In the genomic region with DNA sequence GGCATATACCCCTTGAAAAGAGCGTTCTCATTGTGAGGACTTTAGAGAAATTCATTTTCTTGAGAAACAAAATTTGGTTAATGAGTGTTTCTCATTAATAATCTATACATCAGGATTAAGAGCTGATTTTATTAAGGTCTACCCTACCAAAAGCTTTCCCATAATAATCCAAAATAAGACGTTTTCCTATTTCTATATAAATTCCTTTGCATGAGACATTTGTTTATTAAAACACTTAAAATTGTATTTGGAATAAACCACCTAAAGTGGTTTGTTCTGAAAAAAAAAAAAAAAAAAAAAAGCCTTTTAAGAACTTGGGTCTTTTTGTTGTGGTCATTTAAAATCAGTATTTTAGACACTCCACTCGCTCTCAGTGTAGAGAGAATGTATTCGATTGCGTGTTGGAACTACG, we compare ENCODE assay signal across 8 cellular contexts. TPM values are rescaled to one million over a fixed set of nuclear protein-coding genes. Genes with fewer than 3 reads are reported as not detected.
DNase-seq lines count a peak whose midpoint lies in the region; ATAC-seq and TF ChIP-seq lines count a peak whose summit lies in the region.

No MANE protein-coding gene starts in this region.

- DNase-seq in IMR-90 (no peak), choroid plexus epithelial cell (ENCODE audit: low read depth) (no peak), naive B cell (no peak)
- DNase-seq in activated CD4-positive, alpha-beta T cell treated with anti-CD3 and anti-CD28 coated beads for 48 hours = no peak

- H3K79me1 ChIP-seq in IMR-90 (ENCODE audit: low read depth in 1 of 2, low read length in 2 of 2) = 0 out of 4 replicates have a peak, but pooled peaks cover 0 to 3% of the 10 kb centered on the region in 2 experiments

- H3K9me3 Mint-ChIP-seq in naive B cell = peaks cover 0 to 6% (median 4%) of the 10 kb centered on the region in 7 donors

- H3K9ac ChIP-seq in IMR-90 (ENCODE audit: low read depth, low read length) = no peak overlapping the region

- peak overlapping the region; percentile 77 for H3K4me2 ChIP-seq in IMR-90 (ENCODE audit: low read depth, low read length)

- H3K36me3 ChIP-seq in ACC112 (ENCODE audit: insufficient read depth, low read length) (peaks cover under 1% of the 10 kb centered on the region; the same call in 1 of the 2 replicates), IMR-90 (ENCODE audit: control insufficient read depth, insufficient read depth, low read length) (0 out of 2 replicates have a peak, but pooled peaks cover 1% of the 10 kb centered on the region)

- no peaks in the 10 kb centered on the region for H4K20me1 ChIP-seq in IMR-90 (ENCODE audit: insufficient read depth, low read length)

- peak overlapping the region in 1 of 6 donors; percentile 72 for H3K27ac Mint-ChIP-seq in naive B cell

- in situ Hi-C loops in IMR-90 (cut with MboI; ENCODE audit: low sequenced_read_pairs) = no loop called here

- H3K27me3 ChIP-seq in ACC112 (ENCODE audit: insufficient read depth, low read length) (peaks cover 63% of the 10 kb centered on the region), IMR-90 (ENCODE audit: control insufficient read depth, insufficient read depth, low read length) (peaks cover 23% of the 10 kb centered on the region)

- H2BK5ac ChIP-seq in IMR-90 (ENCODE audit: low read depth, low read length, poor library complexity, severe bottlenecking) = no peak overlapping the region

- no peak for ATAC-seq in IMR-90 (ENCODE audit: low read depth)
- no peak for ATAC-seq in naive B cell (ENCODE audit: low read depth in 2 of 2)
- no peak for ATAC-seq in GM18520 (IDR thresholded peaks at IDR 0.05; ENCODE audit: unreplicated experiment)
- ATAC-seq in GM19324 (IDR thresholded peaks at IDR 0.05; ENCODE audit: low FRiP score, unreplicated experiment) = no peak
- ATAC-seq in GM21529 (IDR thresholded peaks at IDR 0.05; ENCODE audit: unreplicated experiment) = no peak

- H2BK20ac ChIP-seq in IMR-90 (ENCODE audit: low read depth, low read length) = peak overlapping the region; percentile 4; the same call in 1 of the 2 replicates

- CTCF ChIA-PET in IMR-90 (lab: Yijun Ruan, JAX) = interaction anchor here (1.0 to 2.6 kb wide), 6 partner anchors 9 to 114 kb away, joined by 3 to 13 read pairs (median 6); no protein-coding TSS in a partner anchor

- H3K9me1 ChIP-seq in IMR-90 (ENCODE audit: insufficient read depth, low read length) = no peaks in the 10 kb centered on the region

- no peak overlapping the region; the same call in 1 of the 2 replicates for H4K5ac ChIP-seq in IMR-90 (ENCODE audit: low read depth, low read length)

- H3K4ac ChIP-seq in IMR-90 (ENCODE audit: low read depth, low read length) = no peak overlapping the region

- POLR2A ChIA-PET in IMR-90 (lab: Charles Lee; ENCODE audit: unreplicated experiment) = no interaction called here

- H3K27ac ChIP-seq in ACC112 (ENCODE audit: low read depth, low read length) = no peak overlapping the region
- H3K27ac ChIP-seq in IMR-90 (ENCODE audit: insufficient read depth, low read length) = no peak overlapping the region

- H2AFZ ChIP-seq in ACC112 (ENCODE audit: low read length, unreplicated experiment) = peak overlapping the region; percentile 9
- H2AFZ ChIP-seq in IMR-90 (replicated peaks; ENCODE audit: low read length, poor library complexity) = peak overlapping the region; percentile 88

- intact Hi-C loops in IMR-90 (cut with micrococcal nuclease) = no loop called here

- H4K8ac ChIP-seq in IMR-90 (ENCODE audit: low read depth in 2 of 2, low read length in 2 of 2) = peak overlapping the region in 1 of 2 experiments; percentile 47; a peak in 1 of 4 replicates

- H2AK9ac ChIP-seq in IMR-90 (replicated peaks; ENCODE audit: low read depth, low read length, poor library complexity) = peak overlapping the region; percentile 53

- no peak overlapping the region for H3K14ac ChIP-seq in IMR-90 (replicated peaks; ENCODE audit: low read depth, low read length)

- TF ChIP-seq POLR2A in IMR-90 (IDR thresholded peaks at IDR 0.05; ENCODE audit: low read depth, low read length) = no peak

- H3K4me3 Mint-ChIP-seq in naive B cell = peak overlapping the region; percentile 55 to 90 (median 82)

- dilution Hi-C loops in IMR-90 (cut with HindIII; ENCODE audit: low sequenced_read_pairs, unreplicated experiment) = no loop called here

- H3K23ac ChIP-seq in IMR-90 (ENCODE audit: low read depth, low read length) = no peak overlapping the region

- H3K79me2 ChIP-seq in ACC112 (ENCODE audit: control insufficient read depth, insufficient read depth, low read length, unreplicated experiment) = no peaks in the 10 kb centered on the region

- WGBS in IMR-90 (ENCODE audit: extremely low coverage in 2 of 2, insufficient read length in 1 of 2), 2 experiments = 20% methylated on average over 2 of the region's 6 CpGs; no CpG with 5 or more reads in 1 of the 2 experiments

- peaks cover 15 to 24% of the 10 kb centered on the region in 2 donors for H3K36me3 Mint-ChIP-seq in naive B cell

- H3K4me1 Mint-ChIP-seq in naive B cell = peaks cover 7 to 26% (median 15%) of the 10 kb centered on the region in 3 donors

- H3K4me3 ChIP-seq in ACC112 (ENCODE audit: low read depth, low read length) (peak overlapping the region; percentile 43), IMR-90 (ENCODE audit: insufficient read depth, low read depth, low read length) (peak overlapping the region; percentile 68), choroid plexus epithelial cell (ENCODE audit: low read depth, low read length) (peak overlapping the region; percentile 37)

- H3K4me1 ChIP-seq in ACC112 (ENCODE audit: control insufficient read depth, insufficient read depth, low read length, unreplicated experiment) = peaks cover 7% of the 10 kb centered on the region
- H3K4me1 ChIP-seq in IMR-90 (ENCODE audit: control insufficient read depth, insufficient read depth, low read length) = peaks cover 18% of the 10 kb centered on the region; the same call in 1 of the 2 replicates

- no peaks in the 10 kb centered on the region for H3K9me3 ChIP-seq in IMR-90 (ENCODE audit: control insufficient read depth, insufficient read depth, low read length)

- BruUV-seq in IMR-90 (replicated peaks; lab: Mats Ljungman, UMichigan) = no TSS peak

- no peak for TF ChIP-seq CTCF in IMR-90 (conservative IDR thresholded peaks at IDR 0.05; ENCODE audit: low read depth, low read length)
- no peak for TF ChIP-seq CTCF in choroid plexus epithelial cell (conservative IDR thresholded peaks at IDR 0.05; ENCODE audit: low read depth, low read length)

- H2BK15ac ChIP-seq in IMR-90 (ENCODE audit: low read depth, low read length) = no peak overlapping the region

- H2BK120ac ChIP-seq in IMR-90 (ENCODE audit: low read depth, low read length) = 0 out of 2 replicates have a peak overlapping the region, but pooled peaks have one; percentile 14

- no peak overlapping the region for H4K91ac ChIP-seq in IMR-90 (ENCODE audit: insufficient read depth, low read depth, low read length)

- no peak overlapping the region for H3K18ac ChIP-seq in IMR-90 (ENCODE audit: low read depth, low read length)

- H2AK5ac ChIP-seq in IMR-90 (ENCODE audit: low read depth, low read length) = no peak overlapping the region

- peaks cover 16 to 47% (median 18%) of the 10 kb centered on the region in 3 donors for H3K27me3 Mint-ChIP-seq in naive B cell

- H3K56ac ChIP-seq in IMR-90 (ENCODE audit: extremely low read depth, insufficient read depth, low read length) = no peak overlapping the region

- TF ChIP-seq RAD21 in IMR-90 (IDR thresholded peaks at IDR 0.05; ENCODE audit: low read length) = no peak

TF ChIP-seq in IMR-90, 13 proteins besides CTCF, POLR2A, EP300 and RAD21:
- TF ChIP-seq MAZ (IDR thresholded peaks at IDR 0.05; ENCODE audit: borderline replicate concordance, low read depth, low read length) = no peak
- TF ChIP-seq CEBPB (IDR thresholded peaks at IDR 0.05; ENCODE audit: low read depth, low read length) = no peak
- no peak for TF ChIP-seq BHLHE40 (IDR thresholded peaks at IDR 0.05; ENCODE audit: low read depth, low read length)
- TF ChIP-seq, protein P1, sequence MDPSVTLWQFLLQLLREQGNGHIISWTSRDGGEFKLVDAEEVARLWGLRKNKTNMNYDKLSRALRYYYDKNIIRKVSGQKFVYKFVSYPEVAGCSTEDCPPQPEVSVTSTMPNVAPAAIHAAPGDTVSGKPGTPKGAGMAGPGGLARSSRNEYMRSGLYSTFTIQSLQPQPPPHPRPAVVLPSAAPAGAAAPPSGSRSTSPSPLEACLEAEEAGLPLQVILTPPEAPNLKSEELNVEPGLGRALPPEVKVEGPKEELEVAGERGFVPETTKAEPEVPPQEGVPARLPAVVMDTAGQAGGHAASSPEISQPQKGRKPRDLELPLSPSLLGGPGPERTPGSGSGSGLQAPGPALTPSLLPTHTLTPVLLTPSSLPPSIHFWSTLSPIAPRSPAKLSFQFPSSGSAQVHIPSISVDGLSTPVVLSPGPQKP (IDR thresholded peaks at IDR 0.05; ENCODE audit: borderline replicate concordance, low read depth, low read length) = no peak
- TF ChIP-seq RCOR1 (IDR thresholded peaks at IDR 0.05; ENCODE audit: insufficient replicate concordance, low read length) = no peak
- no peak for TF ChIP-seq SMC3 (IDR thresholded peaks at IDR 0.05; ENCODE audit: low read depth, low read length)

RNA-seq across cellular contexts. Expression of gene TMOD1, which starts 0.7 kb away (rescaled TPM):
- 0.18 and 0.28 TPM in 2 replicates for total RNA-seq in IMR-90 (2012; rRNA removed)
- polyA plus RNA-seq in IMR-90 (2012; rRNA removed) (0.19 and 0.38 TPM in 2 replicates), naive B cell (ENCODE audit: low read depth in 6 of 6) (1 to 10 TPM; 2.0 to 7.8 (median 3.9) TPM)
- polyA plus RNA-seq in IMR-90 (2012; cell fraction: cytosol; rRNA removed) = 0.16 and 0.26 TPM in 2 replicates
- polyA plus RNA-seq in IMR-90 (2012; cell fraction: nucleus; rRNA removed; ENCODE audit: low replicate concordance) = 0.10 and 0.66 TPM in 2 replicates
